Comparison of ENCODE assay signal across 12 cellular contexts in genomic region chr1:24412408-24412807, GRCh38. TPM values are rescaled to one million over a fixed set of nuclear protein-coding genes. Genes with fewer than 3 reads are reported as not detected.
DNase-seq lines count a peak whose midpoint lies in the region; ATAC-seq and TF ChIP-seq lines count a peak whose summit lies in the region.
"Had no signal": no experiment of that assay in that cellular context is flagged by ENCODE, and none has a peak within 500 bp of the region (broad histone marks: within the 10 kb centered on the region; RNA-seq: fewer than 3 reads in every experiment).

No MANE protein-coding gene starts in this region.

- no peaks in the 10 kb centered on the region for H3K36me3 Mint-ChIP-seq in activated CD4-positive, alpha-beta T cell treated with anti-CD3 and anti-CD28 coated beads, Interleukin-2, amount 10 ng/mL, durations not matched to agents 24 days and 14 days (ENCODE audit: low read depth)
- no peaks in the 10 kb centered on the region for H3K36me3 Mint-ChIP-seq in neural progenitor cell
- H3K36me3 Mint-ChIP-seq: memory B cell had no signal

- H3K4me3 ChIP-seq in PC-9: no peak overlapping the region; the same call in 1 of the 2 replicates
- H3K4me3 ChIP-seq in endocrine pancreas (ENCODE audit: control insufficient read depth, insufficient read depth, low read length): peak overlapping the region; percentile 88
- H3K4me3 ChIP-seq in neural progenitor cell: peak overlapping the region; percentile 69

- TF ChIP-seq CTCF in PC-9 (conservative IDR thresholded peaks at IDR 0.05) (no peak), neural progenitor cell (IDR thresholded peaks at IDR 0.05) (no peak)

- H3K27ac ChIP-seq in PC-9 (peak overlapping the region; percentile 84), neural progenitor cell (no peak overlapping the region)
- H3K27ac ChIP-seq: adrenal gland had no signal

- H3K9ac ChIP-seq in endocrine pancreas (ENCODE audit: control insufficient read depth, insufficient read depth, low read length) (no peak overlapping the region), neural progenitor cell (no peak overlapping the region)

- H3K27ac Mint-ChIP-seq in activated CD4-positive, alpha-beta T cell treated with anti-CD3 and anti-CD28 coated beads, Interleukin-2, amount 10 ng/mL, durations not matched to agents 24 days and 14 days: no peak overlapping the region
- no peak overlapping the region for H3K27ac Mint-ChIP-seq in neural progenitor cell

- intact Hi-C loops in activated CD4-positive, alpha-beta T cell treated with anti-CD3 and anti-CD28 coated beads, Interleukin-2, amount 10 ng/mL, durations not matched to agents 24 days and 14 days (cut with micrococcal nuclease): loop anchor here (2.0 kb wide), 1 partner anchor 20 kb away; no protein-coding TSS in a partner anchor
- intact Hi-C loops in PC-9 (cut with micrococcal nuclease; ENCODE audit: unreplicated experiment): loop anchor here (10.0 kb wide), 1 partner anchor 152 kb away; no protein-coding TSS in a partner anchor

- H3K4me1 Mint-ChIP-seq in activated CD4-positive, alpha-beta T cell treated with anti-CD3 and anti-CD28 coated beads, Interleukin-2, amount 10 ng/mL, durations not matched to agents 24 days and 14 days: peaks cover 35% of the 10 kb centered on the region
- H3K4me1 Mint-ChIP-seq in neural progenitor cell: peaks cover 25% of the 10 kb centered on the region

- H2AFZ ChIP-seq in PC-9 (no peak overlapping the region), neural progenitor cell (replicated peaks) (no peak overlapping the region)

- no peaks in the 10 kb centered on the region for H3K9me3 Mint-ChIP-seq in activated CD4-positive, alpha-beta T cell treated with anti-CD3 and anti-CD28 coated beads, Interleukin-2, amount 10 ng/mL, durations not matched to agents 24 days and 14 days
- H3K9me3 Mint-ChIP-seq in neural progenitor cell: peaks cover 3% of the 10 kb centered on the region
- H3K9me3 Mint-ChIP-seq: memory B cell had no signal

- H3K4me1 ChIP-seq in PC-9 (replicated peaks; ENCODE audit: insufficient read depth): peaks cover 46% of the 10 kb centered on the region
- H3K4me1 ChIP-seq in endocrine pancreas (ENCODE audit: control insufficient read depth, insufficient read depth, low read length): peaks cover 12% of the 10 kb centered on the region
- peaks cover 4% of the 10 kb centered on the region for H3K4me1 ChIP-seq in neural progenitor cell

- POLR2A ChIA-PET in PC-9 (lab: Charles Lee; ENCODE audit: unreplicated experiment): interaction anchor here (0.5 kb wide), 1 partner anchor 78 kb away, joined by 6 read pairs; no protein-coding TSS in a partner anchor

- H3K4me2 ChIP-seq in PC-9: peak overlapping the region; percentile 84
- H3K4me2 ChIP-seq in neural progenitor cell: peak overlapping the region; percentile 91

- no TSS peak for BruUV-seq in PC-9 (replicated peaks; lab: Mats Ljungman, UMichigan)

- H3K36me3 ChIP-seq in PC-9 (ENCODE audit: low read depth) (no peaks in the 10 kb centered on the region), endocrine pancreas (ENCODE audit: control insufficient read depth, insufficient read depth, low read length) (no peaks in the 10 kb centered on the region), neural progenitor cell (no peaks in the 10 kb centered on the region)
- H3K36me3 ChIP-seq: adrenal gland had no signal

- no peaks in the 10 kb centered on the region for H3K9me2 ChIP-seq in PC-9 (ENCODE audit: insufficient read depth)

- peak; percentile 47 for DNase-seq in activated CD4-positive, alpha-beta T cell treated with anti-CD3 and anti-CD28 coated beads, Interleukin-2, amount 10 ng/mL, durations not matched to agents 24 days and 14 days
- DNase-seq in activated CD4-positive, alpha-beta T cell treated with anti-CD3 and anti-CD28 coated beads, Interleukin-2, amount 50 U/mL, for 4 hours: no peak
- DNase-seq in PC-9 (no peak), neural progenitor cell (ENCODE audit: low spot score) (no peak), DMS 273 treated with DMSO at 0.1 percent for 48 hours (lab: John Stamatoyannopoulos, UW) (no peak)
- DNase-seq: activated CD4-positive, CD25-positive, alpha-beta regulatory T cell treated with anti-CD3 and anti-CD28 coated beads, Interleukin-2, amount 50 U/mL, for 72 hours; adrenal gland; Right ventricle myocardium superior had no signal

- H3K9me3 ChIP-seq in PC-9 (ENCODE audit: insufficient read depth, low read depth): no peaks in the 10 kb centered on the region
- H3K9me3 ChIP-seq in endocrine pancreas (ENCODE audit: control insufficient read depth, low read length): no peaks in the 10 kb centered on the region
- no peaks in the 10 kb centered on the region for H3K9me3 ChIP-seq in neural progenitor cell (ENCODE audit: low read depth)
- H3K9me3 ChIP-seq: adrenal gland had no signal

- peaks cover 23% of the 10 kb centered on the region; the same call in 1 of the 2 replicates for H3F3A ChIP-seq in PC-9 (ENCODE audit: insufficient read depth, low read depth)
- H3F3A ChIP-seq in neural progenitor cell (ENCODE audit: low read depth): peaks cover 11% of the 10 kb centered on the region

- no peaks in the 10 kb centered on the region for H3K27me3 ChIP-seq in PC-9 (ENCODE audit: insufficient read depth, low read depth)
- no peaks in the 10 kb centered on the region for H3K27me3 ChIP-seq in endocrine pancreas (ENCODE audit: control insufficient read depth, insufficient read depth, low read length)
- H3K27me3 ChIP-seq in neural progenitor cell: no peaks in the 10 kb centered on the region
- H3K27me3 ChIP-seq: adrenal gland had no signal

- H3K79me2 ChIP-seq in PC-9 (ENCODE audit: low read depth) (peaks cover 14% of the 10 kb centered on the region; the same call in 1 of the 2 replicates), neural progenitor cell (ENCODE audit: low read depth) (peaks cover 9% of the 10 kb centered on the region)

- no peaks in the 10 kb centered on the region for H3K27me3 Mint-ChIP-seq in activated CD4-positive, alpha-beta T cell treated with anti-CD3 and anti-CD28 coated beads, Interleukin-2, amount 10 ng/mL, durations not matched to agents 24 days and 14 days
- peaks cover 3% of the 10 kb centered on the region for H3K27me3 Mint-ChIP-seq in neural progenitor cell (ENCODE audit: insufficient read depth, low read depth)
- H3K27me3 Mint-ChIP-seq: memory B cell had no signal

- H3K4me3 Mint-ChIP-seq in activated CD4-positive, alpha-beta T cell treated with anti-CD3 and anti-CD28 coated beads, Interleukin-2, amount 10 ng/mL, durations not matched to agents 24 days and 14 days: no peak overlapping the region
- peak overlapping the region; percentile 90 for H3K4me3 Mint-ChIP-seq in neural progenitor cell

- ATAC-seq in GM18873 (IDR thresholded peaks at IDR 0.05; ENCODE audit: low FRiP score, unreplicated experiment): no peak
- no peak for ATAC-seq in HG03469 (IDR thresholded peaks at IDR 0.05; ENCODE audit: unreplicated experiment)

- no peaks in the 10 kb centered on the region for H4K20me1 ChIP-seq in PC-9 (ENCODE audit: insufficient read depth)
- no peaks in the 10 kb centered on the region for H4K20me1 ChIP-seq in neural progenitor cell (ENCODE audit: low read depth)

- CTCF ChIA-PET in PC-9 (lab: Charles Lee): interaction anchor here (0.6 kb wide), 1 partner anchor 209 kb away, joined by 10 read pairs; no protein-coding TSS in a partner anchor

RNA-seq across cellular contexts. Expression of gene STPG1, which starts 1.2 kb away (rescaled TPM):
- 3.8 and 5.0 TPM in 2 replicates for total RNA-seq in activated CD4-positive, alpha-beta T cell treated with anti-CD3 and anti-CD28 coated beads, Interleukin-2, amount 10 ng/mL, durations not matched to agents 24 days and 14 days
- 8.3 and 11.4 TPM in 2 replicates for total RNA-seq in PC-9 (2021)
- 12.7 and 15.9 TPM in 2 replicates for total RNA-seq in neural progenitor cell (ENCODE audit: low replicate concordance)

RNA-seq across cellular contexts. Expression of gene NIPAL3, which starts 3.2 kb away (rescaled TPM):
- 25.1 and 26.3 TPM in 2 replicates for total RNA-seq in activated CD4-positive, alpha-beta T cell treated with anti-CD3 and anti-CD28 coated beads, Interleukin-2, amount 10 ng/mL, durations not matched to agents 24 days and 14 days
- total RNA-seq in PC-9 (2021) (34.7 and 42.0 TPM in 2 replicates), neural progenitor cell (ENCODE audit: low replicate concordance) (6.9 and 12.1 TPM in 2 replicates)
